9 cellular contexts compared by ENCODE assay signal in the genomic region with DNA sequence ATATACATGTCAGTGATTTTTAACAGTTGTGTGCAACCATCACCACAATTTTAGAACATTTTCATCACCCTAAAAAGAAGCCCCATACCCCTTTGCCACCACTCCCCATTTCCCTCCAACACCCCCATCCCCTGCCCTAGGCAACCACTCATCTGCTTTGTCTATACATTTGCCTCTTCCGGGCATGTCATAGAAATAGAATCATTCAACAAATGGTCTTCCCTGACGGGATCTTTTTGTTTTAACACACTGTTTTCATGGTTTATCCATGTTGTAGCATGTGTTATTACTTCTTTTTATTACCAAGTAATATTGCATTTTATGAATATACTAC. TPM values are rescaled to one million over a fixed set of nuclear protein-coding genes. Genes with fewer than 3 reads are reported as not detected.
DNase-seq lines count a peak whose midpoint lies in the region; ATAC-seq, FAIRE-seq and TF ChIP-seq lines count a peak whose summit lies in the region.
"Had no signal": no experiment of that assay in that cellular context is flagged by ENCODE, and none has a peak within 500 bp of the region (broad histone marks: within the 10 kb centered on the region; RNA-seq: fewer than 3 reads in every experiment).

No MANE protein-coding gene starts in this region.

- H4K20me1 ChIP-seq in DND-41 (ENCODE audit: insufficient read depth, low read length) (0 out of 2 replicates have a peak, but pooled peaks cover 5% of the 10 kb centered on the region), MM.1S (ENCODE audit: insufficient read depth, low read length) (no peaks in the 10 kb centered on the region), H1 (replicated peaks in 1 of 2; ENCODE audit: control insufficient read depth in 1 of 2, insufficient read depth in 2 of 2, low read length in 2 of 2) (no peaks in the 10 kb centered on the region)

- 0 out of 2 replicates have a peak overlapping the region, but pooled peaks have one; percentile 75 for H2BK12ac ChIP-seq in H1 (ENCODE audit: low read depth, low read length)

- H2BK15ac ChIP-seq in H1 (ENCODE audit: low read length): no peak overlapping the region

- H2AFZ ChIP-seq in DND-41 (ENCODE audit: low read depth, low read length) (peak overlapping the region; percentile 94), MM.1S (ENCODE audit: low read length) (peak overlapping the region; percentile 96), H1 (ENCODE audit: low read length) (peak overlapping the region; percentile 93; the same call in 1 of the 2 replicates)

- H3K27ac ChIP-seq in DND-41 (ENCODE audit: low read length) (peak overlapping the region; percentile 92), MM.1S (ENCODE audit: low read length) (no peak overlapping the region), H1 (ENCODE audit: low read depth, low read length) (no peak overlapping the region)

- no peak for DNase-seq in DND-41
- DNase-seq in MM.1S: peak; percentile 25
- DNase-seq in H1 (ENCODE audit: low read depth in 1 of 2, low spot score in 2 of 2): no peak
- DNase-seq in osteocyte (ENCODE audit: extremely low spot score, unreplicated experiment): no peak
- no peak for DNase-seq in activated CD4-positive, CD25-positive, alpha-beta regulatory T cell treated with anti-CD3 and anti-CD28 coated beads, Interleukin-2, amount 50 U/mL, for 72 hours
- DNase-seq in C1 segment of cervical spinal cord (lab: John Stamatoyannopoulos, UW): no peak
- DNase-seq in T-helper 9 cell: no peak

- no peak overlapping the region for H2AK5ac ChIP-seq in H1 (ENCODE audit: low read depth, low read length)

- POLR2A ChIA-PET in H1 (lab: Charles Lee; ENCODE audit: partially characterized antibody): interaction anchor here (0.9 to 1.0 kb wide), 2 partner anchors 9 to 35 kb away, joined by 5 read pairs; partner anchors contain the start of gene PLCD1

- no peak for TF ChIP-seq EP300 in H1 (IDR thresholded peaks at IDR 0.05; ENCODE audit: borderline replicate concordance in 1 of 2, low read depth in 2 of 2, low read length in 2 of 2)

- H3K4me3 ChIP-seq in DND-41 (ENCODE audit: low read depth in 1 of 2, low read length in 2 of 2): peak overlapping the region; percentile 38 to 75; a peak in 3 of 4 replicates
- H3K4me3 ChIP-seq in MM.1S (ENCODE audit: low read length): peak overlapping the region; percentile 86
- peak overlapping the region; percentile 36 to 73 (median 60) for H3K4me3 ChIP-seq in H1 (ENCODE audit: extremely low read depth in 1 of 4, insufficient read depth in 2 of 4, low read depth in 3 of 4, low read length in 4 of 4)

- H3K9ac ChIP-seq in DND-41 (ENCODE audit: low read depth, low read length) (peak overlapping the region; percentile 70), MM.1S (ENCODE audit: low read length) (peak overlapping the region; percentile 75; the same call in 1 of the 2 replicates), H1 (replicated peaks in 1 of 4; ENCODE audit: extremely low read depth in 1 of 4, low read depth in 3 of 4, low read length in 3 of 4) (no peak overlapping the region)

- peak overlapping the region; percentile 63 for H3K27ac Mint-ChIP-seq in osteocyte (ENCODE audit: unreplicated experiment)

- H3K4me3 Mint-ChIP-seq in osteocyte (ENCODE audit: unreplicated experiment): peak overlapping the region; percentile 77

- peaks cover 2% of the 10 kb centered on the region for H3K27me3 Mint-ChIP-seq in osteocyte (ENCODE audit: unreplicated experiment)

- CTCF ChIA-PET in H1 (lab: Charles Lee; ENCODE audit: partially characterized antibody): interaction anchor here (0.9 kb wide), 1 partner anchor 26 kb away, joined by 7 read pairs; no protein-coding TSS in a partner anchor

- H3K36me3 Mint-ChIP-seq in osteocyte (ENCODE audit: unreplicated experiment): no peaks in the 10 kb centered on the region

- H3K79me2 ChIP-seq in DND-41 (ENCODE audit: insufficient read depth, low read length): peaks cover 18% of the 10 kb centered on the region
- no peaks in the 10 kb centered on the region for H3K79me2 ChIP-seq in MM.1S (ENCODE audit: low read length)
- no peaks in the 10 kb centered on the region for H3K79me2 ChIP-seq in H1 (ENCODE audit: control insufficient read depth in 1 of 2, insufficient read depth in 2 of 2, low read length in 2 of 2)

- H4K5ac ChIP-seq in H1 (ENCODE audit: insufficient read length, low read depth, low read length): no peak overlapping the region

- no peak overlapping the region for H2BK5ac ChIP-seq in H1 (ENCODE audit: low read depth, low read length)

- peaks cover 11% of the 10 kb centered on the region for H3K23me2 ChIP-seq in H1 (ENCODE audit: low read depth, low read length)

- H3K4me2 ChIP-seq in DND-41 (ENCODE audit: insufficient read depth, low read length) (peak overlapping the region; percentile 85), MM.1S (ENCODE audit: low read depth, low read length) (peak overlapping the region; percentile 67), H1 (ENCODE audit: insufficient read depth in 1 of 2, low read depth in 2 of 2, low read length in 2 of 2) (peak overlapping the region; percentile 64 to 81)

- H3F3A ChIP-seq in MM.1S (ENCODE audit: insufficient read depth, low read length): 0 out of 2 replicates have a peak, but pooled peaks cover 5% of the 10 kb centered on the region

- no peak overlapping the region for H3K4ac ChIP-seq in H1 (replicated peaks; ENCODE audit: insufficient read length, low read depth, low read length)

- H3K79me1 ChIP-seq in H1 (ENCODE audit: low read depth, low read length): no peaks in the 10 kb centered on the region; the same call in 1 of the 2 replicates

- H3K9me3 ChIP-seq in DND-41 (ENCODE audit: insufficient read depth, low read length, severe bottlenecking): no peaks in the 10 kb centered on the region
- no peaks in the 10 kb centered on the region for H3K9me3 ChIP-seq in MM.1S (replicated peaks; ENCODE audit: insufficient read depth, low read length)
- no peaks in the 10 kb centered on the region for H3K9me3 ChIP-seq in H1 (ENCODE audit: insufficient read depth in 2 of 2, low read depth in 1 of 2, low read length in 1 of 2)

- no peak overlapping the region for H2BK120ac ChIP-seq in H1 (replicated peaks; ENCODE audit: low read depth, low read length)

- ATAC-seq in DND-41 (ENCODE audit: insufficient read depth, low read depth) (peak; percentile 27), GM21528 (IDR thresholded peaks at IDR 0.05; ENCODE audit: low FRiP score, unreplicated experiment) (no peak)

- no peak for FAIRE-seq in H1 (lab: Jason Lieb, UNC)
- FAIRE-seq: colon had no signal

- no peak for TF ChIP-seq RAD21 in H1 (IDR thresholded peaks at IDR 0.05 in 1 of 2, conservative IDR thresholded peaks at IDR 0.05 in 1 of 2; ENCODE audit: low read depth in 2 of 2, low read length in 2 of 2)

- H4K91ac ChIP-seq in H1 (replicated peaks; ENCODE audit: insufficient read length, low read length): no peak overlapping the region

- peaks cover 25% of the 10 kb centered on the region for H3K4me1 Mint-ChIP-seq in osteocyte (ENCODE audit: unreplicated experiment)

- no peaks in the 10 kb centered on the region for H3K9me2 ChIP-seq in MM.1S (replicated peaks; ENCODE audit: insufficient read depth, low read length)

- no peaks in the 10 kb centered on the region for H3K9me3 Mint-ChIP-seq in osteocyte (ENCODE audit: unreplicated experiment)

- no peak overlapping the region for H3K56ac ChIP-seq in H1 (replicated peaks; ENCODE audit: insufficient read length, low read depth, low read length)

- H3K27me3 ChIP-seq in DND-41 (ENCODE audit: insufficient read depth, low read length, poor library complexity) (no peaks in the 10 kb centered on the region), MM.1S (replicated peaks; ENCODE audit: insufficient read depth, low read length) (no peaks in the 10 kb centered on the region; the same call in 1 of the 2 replicates), H1 (replicated peaks in 1 of 4; ENCODE audit: control insufficient read depth in 3 of 4, extremely low read depth in 1 of 4, insufficient read depth in 3 of 4, low read length in 3 of 4) (peaks cover 0 to 18% (median 7%) of the 10 kb centered on the region in 4 experiments; a peak in 4 of 7 replicates)

- no peak overlapping the region for H3K14ac ChIP-seq in H1 (ENCODE audit: insufficient read length)

- H2BK20ac ChIP-seq in H1 (ENCODE audit: low read length): no peak overlapping the region

- H3K23ac ChIP-seq in H1 (ENCODE audit: insufficient read length): no peak overlapping the region

- no peak for TF ChIP-seq POLR2A in H1 (IDR thresholded peaks at IDR 0.05; ENCODE audit: control extremely low read depth in 1 of 2, low read depth in 2 of 2, low read length in 2 of 2)

- H3K18ac ChIP-seq in H1 (ENCODE audit: extremely low read depth, low read length): no peak overlapping the region

- H3K36me3 ChIP-seq in DND-41 (ENCODE audit: insufficient read depth, low read length) (peaks cover 42% of the 10 kb centered on the region), MM.1S (replicated peaks; ENCODE audit: insufficient read depth, low read length) (no peaks in the 10 kb centered on the region), H1 (ENCODE audit: control insufficient read depth in 2 of 4, insufficient read depth in 4 of 4, low read length in 3 of 4) (no peaks in the 10 kb centered on the region)

- no peak overlapping the region for H4K8ac ChIP-seq in H1 (ENCODE audit: extremely low read depth, insufficient read depth, low read length)

- TF ChIP-seq CTCF in DND-41 (IDR thresholded peaks at IDR 0.05; ENCODE audit: borderline replicate concordance, extremely low read depth, low read length, poor library complexity, severe bottlenecking) (no peak), MM.1S (IDR thresholded peaks at IDR 0.05; ENCODE audit: low read length) (no peak), H1 (IDR thresholded peaks at IDR 0.05; ENCODE audit: control extremely low read depth in 1 of 3, insufficient read depth in 1 of 3, low read depth in 1 of 3, low read length in 3 of 3) (no peak), osteocyte (IDR thresholded peaks at IDR 0.05) (no peak)

- 54% methylated on average over 2 of the region's 2 CpGs; no CpG with 5 or more reads in 1 of the 2 experiments for WGBS in H1 (ENCODE audit: extremely low coverage in 1 of 2, insufficient coverage in 1 of 2, insufficient read length in 1 of 2, insufficient replicate concordance in 2 of 2, low coverage in 1 of 2, low lambda C conversion rate in 2 of 2, missing lambda C conversion rate in 1 of 2), 2 experiments

- H3K4me1 ChIP-seq in DND-41 (ENCODE audit: insufficient read depth, low read length) (peaks cover 30% of the 10 kb centered on the region), MM.1S (ENCODE audit: low read length) (peaks cover 29% of the 10 kb centered on the region), H1 (replicated peaks in 1 of 4; ENCODE audit: control insufficient read depth in 3 of 4, insufficient read depth in 4 of 4, low read length in 3 of 4) (peaks cover 0 to 24% (median 13%) of the 10 kb centered on the region in 4 experiments; a peak in 6 of 7 replicates)

RNA-seq across cellular contexts. Expression of gene VILL, which starts 4.0 kb away (rescaled TPM):
- total RNA-seq in H1 (2021; fragmentation: NEBNext Ultra II Directional; extraction: Animal tissue kit (Norgen Biotek cat#: 25700)): 4.1 and 4.6 TPM in 2 replicates
- 4.2 and 7.4 TPM in 2 replicates for polyA plus RNA-seq in H1 (2011; rRNA removed)
- polyA plus RNA-seq in H1 (2011; cell fraction: cytosol; rRNA removed): 5.9 TPM
- 20.0 TPM for polyA plus RNA-seq in H1 (2011; cell fraction: nucleus; rRNA removed)
- 2.4 to 5.7 TPM (median 4.2 TPM) in 4 replicates for polyA plus RNA-seq in H1 (2012, experiment 1 of 2)
- polyA plus RNA-seq in H1 (2012, experiment 2 of 2): 3.4 TPM
- polyA plus RNA-seq in H1 (2013, experiment 1 of 2): 1.4 TPM
- polyA plus RNA-seq in H1 (2013, experiment 2 of 2): 1.5 TPM
- 7.7 and 8.0 TPM in 2 replicates for polyA minus RNA-seq in H1 (2011; rRNA and poly(A)+ RNA removed)
- polyA minus RNA-seq in H1 (2011; cell fraction: cytosol; rRNA and poly(A)+ RNA removed): 2.5 TPM
- 11.4 TPM for polyA minus RNA-seq in H1 (2011; cell fraction: nucleus; rRNA and poly(A)+ RNA removed)
- 2.3 and 2.7 TPM in 2 replicates for total RNA-seq in osteocyte

RNA-seq across cellular contexts. Expression of gene PLCD1, which starts 34.8 kb away (rescaled TPM):
- 15.7 and 19.2 TPM in 2 replicates for total RNA-seq in H1 (2021; fragmentation: NEBNext Ultra II Directional; extraction: Animal tissue kit (Norgen Biotek cat#: 25700))
- 15.3 and 25.7 TPM in 2 replicates for polyA plus RNA-seq in H1 (2011; rRNA removed)
- polyA plus RNA-seq in H1 (2011; cell fraction: cytosol; rRNA removed): 16.8 TPM
- polyA plus RNA-seq in H1 (2011; cell fraction: nucleus; rRNA removed): 40.8 TPM
- 10.7 to 22.5 TPM (median 19.3 TPM) in 4 replicates for polyA plus RNA-seq in H1 (2012, experiment 1 of 2)
- 24.9 TPM for polyA plus RNA-seq in H1 (2012, experiment 2 of 2)
- polyA plus RNA-seq in H1 (2013, experiment 1 of 2): 16.6 TPM
- polyA plus RNA-seq in H1 (2013, experiment 2 of 2): 15.4 TPM
- 15.5 and 19.6 TPM in 2 replicates for polyA minus RNA-seq in H1 (2011; rRNA and poly(A)+ RNA removed)
- 9.8 TPM for polyA minus RNA-seq in H1 (2011; cell fraction: cytosol; rRNA and poly(A)+ RNA removed)
- 18.4 TPM for polyA minus RNA-seq in H1 (2011; cell fraction: nucleus; rRNA and poly(A)+ RNA removed)
- total RNA-seq in osteocyte: 21.8 and 22.8 TPM in 2 replicates

RNA-seq across cellular contexts. Expression of gene DLEC1, which starts 44.4 kb away (rescaled TPM):
- total RNA-seq in H1 (2021; fragmentation: NEBNext Ultra II Directional; extraction: Animal tissue kit (Norgen Biotek cat#: 25700)): 0.75 and 0.76 TPM in 2 replicates
- polyA plus RNA-seq in H1 (2011; rRNA removed): 0.26 and 0.36 TPM in 2 replicates
- polyA plus RNA-seq in H1 (2011; cell fraction: cytosol; rRNA removed): 0.31 TPM
- polyA plus RNA-seq in H1 (2011; cell fraction: nucleus; rRNA removed): 3.0 TPM
- polyA plus RNA-seq in H1 (2012, experiment 1 of 2): 0.43 to 0.87 TPM (median 0.62 TPM) in 4 replicates
- 0.29 TPM for polyA plus RNA-seq in H1 (2012, experiment 2 of 2)
- 1.4 TPM for polyA plus RNA-seq in H1 (2013, experiment 1 of 2)
- 0.17 TPM for polyA plus RNA-seq in H1 (2013, experiment 2 of 2)
- polyA minus RNA-seq in H1 (2011; rRNA and poly(A)+ RNA removed): 0.63 and 1.4 TPM in 2 replicates
- 0.29 TPM for polyA minus RNA-seq in H1 (2011; cell fraction: cytosol; rRNA and poly(A)+ RNA removed)
- 3.0 TPM for polyA minus RNA-seq in H1 (2011; cell fraction: nucleus; rRNA and poly(A)+ RNA removed)
- total RNA-seq in osteocyte: 0.24 and 0.62 TPM in 2 replicates

Comparison
In these comparisons a context has a peak if more than half of its experiments do, and no peak if none do; other contexts are left out.
1. H3K9ac ChIP-seq: peak in DND-41 (single experiment) and MM.1S (single experiment); none in H1 (0 of 4).
2. Peak in every context shown above with its lines, with median percentiles within 50 percentile points of each other: H2AFZ ChIP-seq, H3K4me2 ChIP-seq and H3K4me3 ChIP-seq.